Comparison of ENCODE assay signal across 15 cellular contexts in the genomic region with DNA sequence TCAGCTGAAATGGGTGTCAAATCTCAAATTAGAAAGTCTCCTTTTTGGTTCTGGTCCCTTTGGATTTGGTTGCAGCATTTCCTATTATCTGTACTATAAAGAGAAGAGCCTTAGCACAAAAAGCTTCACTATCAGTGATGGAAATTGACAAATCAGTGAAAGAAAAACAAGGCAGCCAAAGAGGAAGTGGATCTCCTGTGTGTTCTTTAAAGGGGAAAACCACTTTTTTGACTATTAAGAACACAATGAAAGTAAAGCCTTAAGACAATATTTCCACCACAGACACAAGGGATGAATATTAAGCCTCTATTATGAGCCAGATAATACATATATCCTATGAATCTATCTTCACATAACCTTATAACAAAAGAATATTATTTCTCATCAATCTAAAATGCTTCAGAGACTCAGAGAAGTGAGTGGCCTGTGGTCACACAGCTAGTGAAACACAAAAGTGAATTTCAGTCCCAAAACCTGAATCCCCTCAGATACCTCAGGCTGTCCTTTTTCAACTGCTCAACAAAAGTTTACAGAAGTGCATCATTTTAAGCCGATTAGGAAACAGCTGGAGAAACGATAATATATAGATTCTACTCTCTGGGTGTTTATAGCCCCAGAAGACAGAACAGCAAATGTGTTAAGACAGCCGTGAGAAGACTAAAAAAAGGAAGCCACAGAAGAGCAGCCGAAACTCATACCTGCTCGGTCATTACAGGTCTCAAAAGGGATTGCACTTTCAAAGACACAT. TPM values are rescaled to one million over a fixed set of nuclear protein-coding genes. Genes with fewer than 3 reads are reported as not detected.
A peak's percentile ranks its signal among the peaks of the same experiment; 100 is the strongest.
DNase-seq lines count a peak whose midpoint lies in the region; ATAC-seq, FAIRE-seq and TF ChIP-seq lines count a peak whose summit lies in the region.
"Had no signal": no experiment of that assay in that cellular context is flagged by ENCODE, and none has a peak within 500 bp of the region (broad histone marks: within the 10 kb centered on the region; RNA-seq: fewer than 3 reads in every experiment).

No MANE protein-coding gene starts in this region.

- H3K36me3 ChIP-seq in neuronal stem cell (replicated peaks in 1 of 2; ENCODE audit: control insufficient read depth in 2 of 2, insufficient read depth in 2 of 2, low read length in 2 of 2): no peaks in the 10 kb centered on the region

- peaks cover 11% of the 10 kb centered on the region for H3K9me3 Mint-ChIP-seq in Calu3 (ENCODE audit: low read depth, unreplicated experiment)
- H3K9me3 Mint-ChIP-seq: activated naive CD8-positive, alpha-beta T cell treated with anti-CD3 and anti-CD28 coated beads for 36 hours had no signal

- CTCF ChIA-PET in GM10248 (lab: Yijun Ruan, JAX): interaction anchor here (1.1 to 4.0 kb wide), 2 partner anchors 9 to 78 kb away, joined by 5 to 39 read pairs; no protein-coding TSS in a partner anchor
- CTCF ChIA-PET in Calu3 (lab: Charles Lee): no interaction called here
- CTCF ChIA-PET in HEK293T (lab: Yijun Ruan, JAX): no interaction called here

- no peak overlapping the region for H4K8ac ChIP-seq in neuronal stem cell (ENCODE audit: low read depth, low read length)

- no CpG with 5 or more reads among the region's 5 CpGs for WGBS in neuronal stem cell (ENCODE audit: extremely low coverage in 2 of 2, insufficient read length in 2 of 2, insufficient replicate concordance in 1 of 2), 2 donors

- no peak overlapping the region for H3K4me2 ChIP-seq in neuronal stem cell (ENCODE audit: insufficient read depth, low read length, poor library complexity, severe bottlenecking)

- no peaks in the 10 kb centered on the region for H3K27me3 Mint-ChIP-seq in Calu3 (ENCODE audit: unreplicated experiment)
- H3K27me3 Mint-ChIP-seq: activated naive CD8-positive, alpha-beta T cell treated with anti-CD3 and anti-CD28 coated beads for 36 hours had no signal

- BruUV-seq in Calu3 (replicated peaks; lab: Mats Ljungman, UMichigan): no TSS peak

- POLR2A ChIA-PET in GM10248 (lab: Yijun Ruan, JAX): no interaction called here
- POLR2A ChIA-PET in HEK293T (lab: Yijun Ruan, JAX): no interaction called here

- FAIRE-seq in GM19239 (lab: Jason Lieb, UNC): peak; percentile 91

- H3K23ac ChIP-seq in neuronal stem cell (ENCODE audit: low read depth, low read length, poor library complexity): no peak overlapping the region

- H3K4me1 Mint-ChIP-seq in Calu3 (ENCODE audit: low read depth, unreplicated experiment): no peaks in the 10 kb centered on the region

- H3K18ac ChIP-seq in neuronal stem cell (ENCODE audit: low read length): no peak overlapping the region

- no peak overlapping the region for H2BK5ac ChIP-seq in neuronal stem cell (ENCODE audit: low read length)

- no peak overlapping the region for H4K91ac ChIP-seq in neuronal stem cell (ENCODE audit: low read depth, low read length, poor library complexity)

- H2BK120ac ChIP-seq in neuronal stem cell (ENCODE audit: low read depth, low read length): no peak overlapping the region

- no peak overlapping the region for H2AK5ac ChIP-seq in neuronal stem cell (ENCODE audit: low read depth, low read length)

- ATAC-seq in HG02623 (IDR thresholded peaks at IDR 0.05; ENCODE audit: unreplicated experiment) (peak; percentile 83), HG03432 (IDR thresholded peaks at IDR 0.05; ENCODE audit: unreplicated experiment) (peak; percentile 89)

- peak; percentile 24 for DNase-seq in GM10248 (ENCODE audit: extremely low spot score)
- DNase-seq in GM19239 (ENCODE audit: insufficient read length, low spot score): peak; percentile 8
- no peak for DNase-seq in dermis blood vessel endothelial cell
- DNase-seq in Calu3: no peak
- no peak for DNase-seq in HEK293T (ENCODE audit: extremely low spot score)
- DNase-seq in neuronal stem cell (ENCODE audit: low spot score): no peak
- DNase-seq: activated CD4-positive, alpha-beta T cell treated with anti-CD3 and anti-CD28 coated beads for 1 hour; activated naive CD8-positive, alpha-beta T cell treated with anti-CD3 and anti-CD28 coated beads for 36 hours; glutamatergic neuron; NCI-H2107; SHP77 had no signal

- no peaks in the 10 kb centered on the region for H3K27me3 ChIP-seq in neuronal stem cell (ENCODE audit: control insufficient read depth in 3 of 3, insufficient read depth in 3 of 3, low read depth in 1 of 3, low read length in 3 of 3)

- no peak overlapping the region for H2BK15ac ChIP-seq in neuronal stem cell (ENCODE audit: low read length)

- no peak overlapping the region for H3K27ac Mint-ChIP-seq in Calu3 (ENCODE audit: unreplicated experiment)
- H3K27ac Mint-ChIP-seq: activated naive CD8-positive, alpha-beta T cell treated with anti-CD3 and anti-CD28 coated beads for 36 hours had no signal

- no peak overlapping the region for H2AFZ ChIP-seq in neuronal stem cell (ENCODE audit: low read length)

- no peak overlapping the region for H3K14ac ChIP-seq in neuronal stem cell (ENCODE audit: low read length)

- no peak overlapping the region for H3K9ac ChIP-seq in neuronal stem cell (ENCODE audit: low read depth, low read length, poor library complexity)

- H3K4me3 ChIP-seq in neuronal stem cell (ENCODE audit: low read length in 2 of 2): no peak overlapping the region

- H3K4me3 Mint-ChIP-seq in Calu3 (ENCODE audit: low read depth, unreplicated experiment): no peak overlapping the region
- H3K4me3 Mint-ChIP-seq: activated naive CD8-positive, alpha-beta T cell treated with anti-CD3 and anti-CD28 coated beads for 36 hours had no signal

- H3K9me3 ChIP-seq in neuronal stem cell (replicated peaks in 1 of 2; ENCODE audit: control insufficient read depth in 2 of 2, insufficient read depth in 1 of 2, low read depth in 1 of 2, low read length in 2 of 2): no peaks in the 10 kb centered on the region

- H2BK12ac ChIP-seq in neuronal stem cell (ENCODE audit: low read length): no peak overlapping the region

- no peaks in the 10 kb centered on the region for H3K36me3 Mint-ChIP-seq in Calu3 (ENCODE audit: insufficient read depth, unreplicated experiment)
- H3K36me3 Mint-ChIP-seq: activated naive CD8-positive, alpha-beta T cell treated with anti-CD3 and anti-CD28 coated beads for 36 hours had no signal

- H3K79me1 ChIP-seq in neuronal stem cell (ENCODE audit: low read depth, low read length): no peaks in the 10 kb centered on the region

- no peaks in the 10 kb centered on the region for H3K4me1 ChIP-seq in neuronal stem cell (ENCODE audit: control insufficient read depth in 2 of 2, insufficient read depth in 1 of 2, low read depth in 1 of 2, low read length in 2 of 2)

- TF ChIP-seq CTCF in GM10248 (IDR thresholded peaks at IDR 0.05; ENCODE audit: control extremely low read depth, extremely low read depth, low read depth, missing control alignments) (no peak), Calu3 (IDR thresholded peaks at IDR 0.05; ENCODE audit: unreplicated experiment) (no peak)

- H3K4ac ChIP-seq in neuronal stem cell (ENCODE audit: low read length): no peak overlapping the region

- intact Hi-C loops in Calu3 (cut with micrococcal nuclease; ENCODE audit: unreplicated experiment): no loop called here

- H3K27ac ChIP-seq in neuronal stem cell (replicated peaks; ENCODE audit: low read length): no peak overlapping the region

TF ChIP-seq in HEK293T, 16 proteins besides CTCF, POLR2A, EP300 and RAD21:
- TF ChIP-seq LEF1 (IDR thresholded peaks at IDR 0.05; ENCODE audit: borderline replicate concordance) (no peak), FOXM1 (IDR thresholded peaks at IDR 0.05; ENCODE audit: borderline replicate concordance) (no peak), HDGF (IDR thresholded peaks at IDR 0.05; ENCODE audit: borderline replicate concordance) (no peak), SUZ12 (IDR thresholded peaks at IDR 0.05) (no peak), CTBP1 (IDR thresholded peaks at IDR 0.05; ENCODE audit: borderline replicate concordance) (no peak), SP1 (IDR thresholded peaks at IDR 0.05) (no peak), ELF4 (IDR thresholded peaks at IDR 0.05) (no peak), TARDBP (IDR thresholded peaks at IDR 0.05) (no peak), NFRKB (IDR thresholded peaks at IDR 0.05) (no peak), ARNT (IDR thresholded peaks at IDR 0.05) (no peak), FOXK2 (IDR thresholded peaks at IDR 0.05) (no peak), ZNF384 (IDR thresholded peaks at IDR 0.05) (no peak), L3MBTL2 (conservative IDR thresholded peaks at IDR 0.05) (no peak), BHLHE40 (IDR thresholded peaks at IDR 0.05; ENCODE audit: borderline replicate concordance) (no peak), FOXA1 (IDR thresholded peaks at IDR 0.05) (no peak)
- TF ChIP-seq, protein P1, sequence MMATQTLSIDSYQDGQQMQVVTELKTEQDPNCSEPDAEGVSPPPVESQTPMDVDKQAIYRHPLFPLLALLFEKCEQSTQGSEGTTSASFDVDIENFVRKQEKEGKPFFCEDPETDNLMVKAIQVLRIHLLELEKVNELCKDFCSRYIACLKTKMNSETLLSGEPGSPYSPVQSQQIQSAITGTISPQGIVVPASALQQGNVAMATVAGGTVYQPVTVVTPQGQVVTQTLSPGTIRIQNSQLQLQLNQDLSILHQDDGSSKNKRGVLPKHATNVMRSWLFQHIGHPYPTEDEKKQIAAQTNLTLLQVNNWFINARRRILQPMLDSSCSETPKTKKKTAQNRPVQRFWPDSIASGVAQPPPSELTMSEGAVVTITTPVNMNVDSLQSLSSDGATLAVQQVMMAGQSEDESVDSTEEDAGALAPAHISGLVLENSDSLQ (IDR thresholded peaks at IDR 0.05): no peak
TF ChIP-seq in HEK293T: peak in this region for 0.

RNA-seq across cellular contexts. Expression of a gene that starts 24.4 kb away (rescaled TPM):
- total RNA-seq in dermis blood vessel endothelial cell (not detected in 2 replicates), Calu3 (2022) (not detected in 2 replicates)
- not detected for polyA plus RNA-seq in neuronal stem cell (2013, experiment 1 of 2)
- not detected for polyA plus RNA-seq in neuronal stem cell (2013, experiment 2 of 2)
- total RNA-seq: activated naive CD8-positive, alpha-beta T cell treated with anti-CD3 and anti-CD28 coated beads for 36 hours; dermis microvascular lymphatic vessel endothelial cell; ureter had no signal

Comparison
In these comparisons a context has a peak if more than half of its experiments do, and no peak if none do; other contexts are left out.
1. DNase-seq: peak in GM10248 (single experiment) and GM19239 (single experiment); none in dermis blood vessel endothelial cell (single experiment), Calu3 (single experiment), HEK293T (single experiment) and neuronal stem cell (single experiment).